ENCODE assay signal across 9 cellular contexts in genomic region chr3:61563614-61564404, GRCh38. TPM values are rescaled to one million over a fixed set of nuclear protein-coding genes. Genes with fewer than 3 reads are reported as not detected.
DNase-seq lines count a peak whose midpoint lies in the region; ATAC-seq and TF ChIP-seq lines count a peak whose summit lies in the region.
"Had no signal": no experiment of that assay in that cellular context is flagged by ENCODE, and none has a peak within 500 bp of the region (broad histone marks: within the 10 kb centered on the region; RNA-seq: fewer than 3 reads in every experiment).

No MANE protein-coding gene starts in this region.

- H3K4me3 ChIP-seq in WERI-Rb-1 (ENCODE audit: low read depth, low read length) (peak overlapping the region; percentile 75), left ventricle myocardium inferior (peak overlapping the region; percentile 85), psoas muscle (peak overlapping the region; percentile 96)

- ATAC-seq in psoas muscle, result no peak

- no peak for TF ChIP-seq CTCF in WERI-Rb-1 (IDR thresholded peaks at IDR 0.05; ENCODE audit: low read depth, low read length)
- no peak for TF ChIP-seq CTCF in left ventricle myocardium inferior (IDR thresholded peaks at IDR 0.05; ENCODE audit: borderline replicate concordance)
- no peak for TF ChIP-seq CTCF in psoas muscle (IDR thresholded peaks at IDR 0.05)

- 13 to 38% (median 19%) methylated on average over 40 to 43 of the region's 43 CpGs for WGBS in psoas muscle, 3 donors

- peaks cover under 1% of the 10 kb centered on the region for H3K9me3 ChIP-seq in WERI-Rb-1 (ENCODE audit: severe bottlenecking)
- H3K9me3 ChIP-seq in left ventricle myocardium inferior (replicated peaks), result peaks cover 3% of the 10 kb centered on the region
- H3K9me3 ChIP-seq in psoas muscle, result peaks cover 4% of the 10 kb centered on the region

- intact Hi-C loops in left ventricle myocardium inferior (cut with micrococcal nuclease) (loop anchor here (5.0 to 10.0 kb wide), 2 partner anchors 291 to 623 kb away; no protein-coding TSS in a partner anchor), psoas muscle (cut with DNase I) (loop anchor here (5.0 to 10.0 kb wide), 5 partner anchors 121 to 623 kb away; no protein-coding TSS in a partner anchor)

- H3K36me3 ChIP-seq in WERI-Rb-1 (peaks cover 27% of the 10 kb centered on the region), left ventricle myocardium inferior (no peaks in the 10 kb centered on the region), psoas muscle (ENCODE audit: insufficient read depth in 1 of 2, low read depth in 1 of 2) (no peaks in the 10 kb centered on the region)

- H3K4me1 ChIP-seq in left ventricle myocardium inferior, result peaks cover 87% of the 10 kb centered on the region
- peaks cover 10% of the 10 kb centered on the region for H3K4me1 ChIP-seq in psoas muscle
- H3K4me1 ChIP-seq: foreskin keratinocyte had no signal

- H3K27ac ChIP-seq in WERI-Rb-1, result peak overlapping the region; percentile 73
- H3K27ac ChIP-seq in left ventricle myocardium inferior (replicated peaks), result peak overlapping the region; percentile 99
- H3K27ac ChIP-seq in psoas muscle, result peak overlapping the region; percentile 47
- H3K27ac ChIP-seq: foreskin keratinocyte had no signal

- no peaks in the 10 kb centered on the region for H3K27me3 ChIP-seq in WERI-Rb-1 (ENCODE audit: insufficient read depth, low read depth, severe bottlenecking)
- H3K27me3 ChIP-seq in left ventricle myocardium inferior (ENCODE audit: low read depth), result no peaks in the 10 kb centered on the region
- no peaks in the 10 kb centered on the region for H3K27me3 ChIP-seq in psoas muscle (ENCODE audit: insufficient read depth in 3 of 3, low read length in 2 of 3)
- H3K27me3 ChIP-seq: foreskin keratinocyte had no signal

- DNase-seq in ELR (ENCODE audit: low read depth) (peak; percentile 20), WERI-Rb-1 (peak; percentile 9), left ventricle myocardium inferior (no peak), psoas muscle (no peak), EL (no peak), RPMI8226 (no peak), NCI-H345 (lab: John Stamatoyannopoulos, UW) (no peak)
- DNase-seq in stimulated activated CD4-positive, alpha-beta T cell treated with anti-CD3 and anti-CD28 coated beads, Interleukin-4, amount 100 ng/mL, for 1 hour, result no peak

RNA-seq across cellular contexts. Expression of gene PTPRG, which starts 2.4 kb away (rescaled TPM):
- total RNA-seq in left ventricle myocardium inferior (29.6 TPM), psoas muscle (10 to 100 TPM; 12.6 to 29.5 (median 18.6) TPM)
- polyA plus RNA-seq in psoas muscle, result 10 to 100 TPM in 1 of 3 donors, 1 to 10 TPM in 2; 4.5 to 10.8 (median 5.3) TPM

Comparison
In these comparisons a context has a peak if more than half of its experiments do, and no peak if none do; other contexts are left out.
1. DNase-seq: peak in ELR (single experiment) and WERI-Rb-1 (single experiment); none in left ventricle myocardium inferior (single experiment), psoas muscle (0 of 2), stimulated activated CD4-positive, alpha-beta T cell treated with anti-CD3 and anti-CD28 coated beads, Interleukin-4, amount 100 ng/mL, for 1 hour (single experiment), EL (single experiment), RPMI8226 (single experiment) and NCI-H345 (single experiment).
2. H3K27ac ChIP-seq: peak in every context shown above with its lines; median percentile 99 in left ventricle myocardium inferior; 73 in WERI-Rb-1; 47 in psoas muscle.
3. Peak in every context shown above with its lines, with median percentiles within 50 percentile points of each other: H3K4me3 ChIP-seq.